1 cellular context compared by ENCODE assay signal in the genomic region with DNA sequence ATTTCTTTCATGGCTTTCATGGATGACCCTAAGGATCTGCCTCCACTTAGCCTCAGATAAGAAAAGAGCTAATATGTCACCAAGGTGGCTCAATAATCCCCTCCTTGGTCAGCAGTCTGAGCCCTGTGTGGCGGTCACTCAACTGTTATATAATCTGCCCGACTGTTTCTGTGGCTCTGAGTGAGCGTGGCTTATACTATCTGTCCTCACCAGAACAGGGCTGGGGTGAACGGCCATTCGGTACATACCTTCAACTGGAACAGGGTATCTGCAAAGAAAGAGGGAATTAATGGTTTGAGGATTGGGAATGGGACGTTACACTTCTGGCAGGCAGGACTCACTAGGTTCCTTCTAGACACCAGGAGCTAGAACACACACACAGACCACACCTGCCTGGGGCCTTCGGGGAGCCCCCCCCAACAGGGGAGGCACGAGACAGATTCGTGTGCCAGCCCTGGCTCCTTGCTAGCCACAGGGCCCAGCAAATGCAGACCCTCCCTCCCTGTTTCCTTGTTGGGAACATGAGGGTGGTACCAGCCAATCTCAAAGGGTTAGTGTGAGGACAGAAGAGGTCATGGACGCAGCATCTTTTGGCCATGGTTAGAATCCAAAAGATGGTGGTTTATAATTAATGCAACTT.
TF ChIP-seq lines count a peak whose summit lies in the region.

No MANE protein-coding gene starts in this region.

TF ChIP-seq in K562, 482 proteins besides CTCF, POLR2A, EP300 and RAD21 (continues in another document):
- TF ChIP-seq KLF13 (tag; IDR thresholded peaks at IDR 0.05; ENCODE audit: borderline replicate concordance, low read depth) (no peak), REST (CRISPR knock-in tag; IDR thresholded peaks at IDR 0.05; ENCODE audit: low read depth) (no peak), RBM39 (optimal IDR thresholded peaks at IDR 0.05; ENCODE audit: low read depth, low read length) (no peak), ZNF740 (CRISPR knock-in tag; IDR thresholded peaks at IDR 0.05) (peak; percentile 73; the same call in 1 of the 2 replicates), ZNF740 (tag; IDR thresholded peaks at IDR 0.05) (no peak), ASH1L (IDR thresholded peaks at IDR 0.05; ENCODE audit: borderline replicate concordance, low read depth, partially characterized antibody) (no peak), PYGO2 (tag; IDR thresholded peaks at IDR 0.05) (no peak), NRF1 (conservative IDR thresholded peaks at IDR 0.05 in 1 of 2, IDR thresholded peaks at IDR 0.05 in 1 of 2) (no peak), KHSRP (IDR thresholded peaks at IDR 0.05) (no peak), HDAC1 (IDR thresholded peaks at IDR 0.05) (no peak), NCOA2 (IDR thresholded peaks at IDR 0.05; ENCODE audit: partially characterized antibody in 2 of 2) (no peak), PTBP1 (IDR thresholded peaks at IDR 0.05; ENCODE audit: low read depth, low read length) (no peak), ZBED1 (IDR thresholded peaks at IDR 0.05) (no peak), TFAP4 (CRISPR knock-in tag; IDR thresholded peaks at IDR 0.05; ENCODE audit: borderline replicate concordance) (peak; percentile 31; the same call in 1 of the 2 replicates), ZNF764 (CRISPR knock-in tag; IDR thresholded peaks at IDR 0.05; ENCODE audit: low read depth) (no peak), E2F3 (CRISPR knock-in tag; IDR thresholded peaks at IDR 0.05) (no peak), ZNF583 (CRISPR knock-in tag; IDR thresholded peaks at IDR 0.05) (no peak), HNRNPH1 (optimal IDR thresholded peaks at IDR 0.05; ENCODE audit: low read depth, low read length) (no peak), SNRNP70 (optimal IDR thresholded peaks at IDR 0.05; ENCODE audit: low read depth, low read length) (no peak), GABPB2 (CRISPR knock-in tag; conservative IDR thresholded peaks at IDR 0.05) (no peak), ZFPM2 (CRISPR knock-in tag; IDR thresholded peaks at IDR 0.05) (no peak), SNIP1 (IDR thresholded peaks at IDR 0.05; ENCODE audit: low read depth) (no peak), POLR3A (IDR thresholded peaks at IDR 0.05; ENCODE audit: borderline replicate concordance, extremely low read depth, insufficient read depth, insufficient read length) (no peak), SMARCE1 (IDR thresholded peaks at IDR 0.05) (no peak), GATA2 (CRISPR knock-in tag; IDR thresholded peaks at IDR 0.05) (peak; percentile 46; the same call in 1 of the 2 replicates), NCOR1 (IDR thresholded peaks at IDR 0.05) (0 out of 2 replicates have a peak, but pooled peaks have one; percentile 18), NONO (IDR thresholded peaks at IDR 0.05; ENCODE audit: low read depth in 2 of 2, low read length in 1 of 2) (no peak), NR0B1 (IDR thresholded peaks at IDR 0.05; ENCODE audit: partially characterized antibody) (no peak)
- TF ChIP-seq, protein P1, sequence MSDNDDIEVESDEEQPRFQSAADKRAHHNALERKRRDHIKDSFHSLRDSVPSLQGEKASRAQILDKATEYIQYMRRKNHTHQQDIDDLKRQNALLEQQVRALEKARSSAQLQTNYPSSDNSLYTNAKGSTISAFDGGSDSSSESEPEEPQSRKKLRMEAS (CRISPR knock-in tag; IDR thresholded peaks at IDR 0.05) = peak; percentile 56
- TF ChIP-seq, protein P2, sequence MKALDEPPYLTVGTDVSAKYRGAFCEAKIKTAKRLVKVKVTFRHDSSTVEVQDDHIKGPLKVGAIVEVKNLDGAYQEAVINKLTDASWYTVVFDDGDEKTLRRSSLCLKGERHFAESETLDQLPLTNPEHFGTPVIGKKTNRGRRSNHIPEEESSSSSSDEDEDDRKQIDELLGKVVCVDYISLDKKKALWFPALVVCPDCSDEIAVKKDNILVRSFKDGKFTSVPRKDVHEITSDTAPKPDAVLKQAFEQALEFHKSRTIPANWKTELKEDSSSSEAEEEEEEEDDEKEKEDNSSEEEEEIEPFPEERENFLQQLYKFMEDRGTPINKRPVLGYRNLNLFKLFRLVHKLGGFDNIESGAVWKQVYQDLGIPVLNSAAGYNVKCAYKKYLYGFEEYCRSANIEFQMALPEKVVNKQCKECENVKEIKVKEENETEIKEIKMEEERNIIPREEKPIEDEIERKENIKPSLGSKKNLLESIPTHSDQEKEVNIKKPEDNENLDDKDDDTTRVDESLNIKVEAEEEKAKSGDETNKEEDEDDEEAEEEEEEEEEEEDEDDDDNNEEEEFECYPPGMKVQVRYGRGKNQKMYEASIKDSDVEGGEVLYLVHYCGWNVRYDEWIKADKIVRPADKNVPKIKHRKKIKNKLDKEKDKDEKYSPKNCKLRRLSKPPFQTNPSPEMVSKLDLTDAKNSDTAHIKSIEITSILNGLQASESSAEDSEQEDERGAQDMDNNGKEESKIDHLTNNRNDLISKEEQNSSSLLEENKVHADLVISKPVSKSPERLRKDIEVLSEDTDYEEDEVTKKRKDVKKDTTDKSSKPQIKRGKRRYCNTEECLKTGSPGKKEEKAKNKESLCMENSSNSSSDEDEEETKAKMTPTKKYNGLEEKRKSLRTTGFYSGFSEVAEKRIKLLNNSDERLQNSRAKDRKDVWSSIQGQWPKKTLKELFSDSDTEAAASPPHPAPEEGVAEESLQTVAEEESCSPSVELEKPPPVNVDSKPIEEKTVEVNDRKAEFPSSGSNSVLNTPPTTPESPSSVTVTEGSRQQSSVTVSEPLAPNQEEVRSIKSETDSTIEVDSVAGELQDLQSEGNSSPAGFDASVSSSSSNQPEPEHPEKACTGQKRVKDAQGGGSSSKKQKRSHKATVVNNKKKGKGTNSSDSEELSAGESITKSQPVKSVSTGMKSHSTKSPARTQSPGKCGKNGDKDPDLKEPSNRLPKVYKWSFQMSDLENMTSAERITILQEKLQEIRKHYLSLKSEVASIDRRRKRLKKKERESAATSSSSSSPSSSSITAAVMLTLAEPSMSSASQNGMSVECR (CRISPR knock-in tag; IDR thresholded peaks at IDR 0.05) = no peak
- TF ChIP-seq, protein P3, sequence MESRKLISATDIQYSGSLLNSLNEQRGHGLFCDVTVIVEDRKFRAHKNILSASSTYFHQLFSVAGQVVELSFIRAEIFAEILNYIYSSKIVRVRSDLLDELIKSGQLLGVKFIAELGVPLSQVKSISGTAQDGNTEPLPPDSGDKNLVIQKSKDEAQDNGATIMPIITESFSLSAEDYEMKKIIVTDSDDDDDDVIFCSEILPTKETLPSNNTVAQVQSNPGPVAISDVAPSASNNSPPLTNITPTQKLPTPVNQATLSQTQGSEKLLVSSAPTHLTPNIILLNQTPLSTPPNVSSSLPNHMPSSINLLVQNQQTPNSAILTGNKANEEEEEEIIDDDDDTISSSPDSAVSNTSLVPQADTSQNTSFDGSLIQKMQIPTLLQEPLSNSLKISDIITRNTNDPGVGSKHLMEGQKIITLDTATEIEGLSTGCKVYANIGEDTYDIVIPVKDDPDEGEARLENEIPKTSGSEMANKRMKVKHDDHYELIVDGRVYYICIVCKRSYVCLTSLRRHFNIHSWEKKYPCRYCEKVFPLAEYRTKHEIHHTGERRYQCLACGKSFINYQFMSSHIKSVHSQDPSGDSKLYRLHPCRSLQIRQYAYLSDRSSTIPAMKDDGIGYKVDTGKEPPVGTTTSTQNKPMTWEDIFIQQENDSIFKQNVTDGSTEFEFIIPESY (CRISPR knock-in tag; IDR thresholded peaks at IDR 0.05) = peak; percentile 33; the same call in 1 of the 2 replicates
- TF ChIP-seq, protein P4, sequence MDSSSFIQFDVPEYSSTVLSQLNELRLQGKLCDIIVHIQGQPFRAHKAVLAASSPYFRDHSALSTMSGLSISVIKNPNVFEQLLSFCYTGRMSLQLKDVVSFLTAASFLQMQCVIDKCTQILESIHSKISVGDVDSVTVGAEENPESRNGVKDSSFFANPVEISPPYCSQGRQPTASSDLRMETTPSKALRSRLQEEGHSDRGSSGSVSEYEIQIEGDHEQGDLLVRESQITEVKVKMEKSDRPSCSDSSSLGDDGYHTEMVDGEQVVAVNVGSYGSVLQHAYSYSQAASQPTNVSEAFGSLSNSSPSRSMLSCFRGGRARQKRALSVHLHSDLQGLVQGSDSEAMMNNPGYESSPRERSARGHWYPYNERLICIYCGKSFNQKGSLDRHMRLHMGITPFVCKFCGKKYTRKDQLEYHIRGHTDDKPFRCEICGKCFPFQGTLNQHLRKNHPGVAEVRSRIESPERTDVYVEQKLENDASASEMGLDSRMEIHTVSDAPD (CRISPR knock-in tag; IDR thresholded peaks at IDR 0.05) = no peak
- TF ChIP-seq, protein P5, sequence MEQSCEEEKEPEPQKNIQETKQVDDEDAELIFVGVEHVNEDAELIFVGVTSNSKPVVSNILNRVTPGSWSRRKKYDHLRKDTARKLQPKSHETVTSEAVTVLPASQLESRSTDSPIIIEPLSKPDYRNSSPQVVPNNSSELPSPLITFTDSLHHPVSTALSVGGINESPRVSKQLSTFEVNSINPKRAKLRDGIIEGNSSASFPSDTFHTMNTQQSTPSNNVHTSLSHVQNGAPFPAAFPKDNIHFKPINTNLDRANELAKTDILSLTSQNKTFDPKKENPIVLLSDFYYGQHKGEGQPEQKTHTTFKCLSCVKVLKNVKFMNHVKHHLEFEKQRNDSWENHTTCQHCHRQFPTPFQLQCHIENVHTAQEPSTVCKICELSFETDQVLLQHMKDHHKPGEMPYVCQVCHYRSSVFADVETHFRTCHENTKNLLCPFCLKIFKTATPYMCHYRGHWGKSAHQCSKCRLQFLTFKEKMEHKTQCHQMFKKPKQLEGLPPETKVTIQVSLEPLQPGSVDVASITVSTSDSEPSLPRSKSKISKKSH (CRISPR knock-in tag; IDR thresholded peaks at IDR 0.05) = no peak
- TF ChIP-seq, protein P6, sequence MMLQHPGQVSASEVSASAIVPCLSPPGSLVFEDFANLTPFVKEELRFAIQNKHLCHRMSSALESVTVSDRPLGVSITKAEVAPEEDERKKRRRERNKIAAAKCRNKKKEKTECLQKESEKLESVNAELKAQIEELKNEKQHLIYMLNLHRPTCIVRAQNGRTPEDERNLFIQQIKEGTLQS (IDR thresholded peaks at IDR 0.05) = no peak
- TF ChIP-seq, protein P6 (CRISPR knock-in tag; conservative IDR thresholded peaks at IDR 0.05) = no peak
- TF ChIP-seq, protein P7, sequence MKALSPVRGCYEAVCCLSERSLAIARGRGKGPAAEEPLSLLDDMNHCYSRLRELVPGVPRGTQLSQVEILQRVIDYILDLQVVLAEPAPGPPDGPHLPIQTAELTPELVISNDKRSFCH (CRISPR knock-in tag; IDR thresholded peaks at IDR 0.05) = no peak
- TF ChIP-seq, protein P7 (tag; IDR thresholded peaks at IDR 0.05) = peak; percentile 50; the same call in 1 of the 2 replicates
- TF ChIP-seq, protein P8, sequence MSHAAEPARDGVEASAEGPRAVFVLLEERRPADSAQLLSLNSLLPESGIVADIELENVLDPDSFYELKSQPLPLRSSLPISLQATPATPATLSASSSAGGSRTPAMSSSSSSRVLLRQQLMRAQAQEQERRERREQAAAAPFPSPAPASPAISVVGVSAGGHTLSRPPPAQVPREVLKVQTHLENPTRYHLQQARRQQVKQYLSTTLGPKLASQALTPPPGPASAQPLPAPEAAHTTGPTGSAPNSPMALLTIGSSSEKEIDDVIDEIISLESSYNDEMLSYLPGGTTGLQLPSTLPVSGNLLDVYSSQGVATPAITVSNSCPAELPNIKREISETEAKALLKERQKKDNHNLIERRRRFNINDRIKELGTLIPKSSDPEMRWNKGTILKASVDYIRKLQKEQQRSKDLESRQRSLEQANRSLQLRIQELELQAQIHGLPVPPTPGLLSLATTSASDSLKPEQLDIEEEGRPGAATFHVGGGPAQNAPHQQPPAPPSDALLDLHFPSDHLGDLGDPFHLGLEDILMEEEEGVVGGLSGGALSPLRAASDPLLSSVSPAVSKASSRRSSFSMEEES (CRISPR knock-in tag; IDR thresholded peaks at IDR 0.05) = no peak
